2 cellular contexts compared by ENCODE assay signal in the genomic region with DNA sequence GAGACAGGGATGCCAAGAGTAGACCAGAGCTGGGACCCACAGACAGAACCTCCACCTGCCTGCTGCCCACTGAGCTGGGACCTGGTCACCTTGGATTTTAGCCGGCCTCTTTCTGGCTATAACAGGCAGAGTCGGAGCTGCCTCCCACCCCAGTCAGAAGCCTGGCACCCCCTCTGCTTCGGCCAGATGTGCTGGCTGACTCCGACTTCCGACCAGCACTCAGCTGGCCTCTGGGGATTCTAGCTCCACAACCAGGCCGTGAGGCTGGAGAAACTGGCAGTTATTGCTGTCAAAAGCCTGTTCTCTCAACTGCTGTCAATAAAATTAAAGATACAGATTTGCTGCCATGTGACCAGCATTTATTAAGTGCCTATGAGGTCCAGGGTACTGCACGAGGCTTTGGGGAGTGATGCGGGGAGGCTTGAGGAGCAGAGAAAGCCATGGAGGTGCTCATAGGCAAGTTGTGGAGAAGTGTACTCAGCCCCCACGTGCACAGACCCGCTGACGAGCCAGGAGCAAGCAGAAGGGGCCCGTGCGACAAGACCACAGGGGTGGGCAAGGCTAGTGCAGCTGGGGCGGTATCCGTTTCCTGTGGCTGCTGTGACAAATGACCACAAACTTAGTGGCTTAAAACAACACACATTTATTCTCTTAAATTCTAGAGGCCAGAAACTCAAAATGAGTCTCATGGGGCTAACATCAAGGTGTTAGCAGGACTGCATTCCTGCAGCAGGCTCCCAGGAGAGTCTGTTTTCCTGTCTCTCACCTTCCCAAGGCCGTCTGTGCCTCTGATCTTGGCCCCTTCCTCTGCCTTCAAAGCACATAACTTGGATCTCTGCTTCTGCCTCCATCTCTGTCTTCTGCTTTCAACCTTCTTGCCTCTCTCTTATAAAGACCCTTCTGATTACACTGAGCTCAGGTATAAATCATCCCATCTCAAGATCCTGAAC.
TF ChIP-seq lines count a peak whose summit lies in the region.

No MANE protein-coding gene starts in this region.

TF ChIP-seq in IMR-90, 13 proteins besides CTCF, POLR2A, EP300 and RAD21:
- TF ChIP-seq RCOR1 (IDR thresholded peaks at IDR 0.05; ENCODE audit: insufficient replicate concordance, low read length) (no peak), FOS (IDR thresholded peaks at IDR 0.05; ENCODE audit: low read depth, low read length) (no peak), BHLHE40 (IDR thresholded peaks at IDR 0.05; ENCODE audit: low read depth, low read length) (no peak), CHD1 (IDR thresholded peaks at IDR 0.05; ENCODE audit: low read depth, low read length) (no peak)
- TF ChIP-seq, protein P1, sequence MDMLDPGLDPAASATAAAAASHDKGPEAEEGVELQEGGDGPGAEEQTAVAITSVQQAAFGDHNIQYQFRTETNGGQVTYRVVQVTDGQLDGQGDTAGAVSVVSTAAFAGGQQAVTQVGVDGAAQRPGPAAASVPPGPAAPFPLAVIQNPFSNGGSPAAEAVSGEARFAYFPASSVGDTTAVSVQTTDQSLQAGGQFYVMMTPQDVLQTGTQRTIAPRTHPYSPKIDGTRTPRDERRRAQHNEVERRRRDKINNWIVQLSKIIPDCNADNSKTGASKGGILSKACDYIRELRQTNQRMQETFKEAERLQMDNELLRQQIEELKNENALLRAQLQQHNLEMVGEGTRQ (IDR thresholded peaks at IDR 0.05; ENCODE audit: low read depth, low read length): no peak
TF ChIP-seq in IMR-90: peak in this region for 0.

TF ChIP-seq in GM12878, 131 proteins besides CTCF, POLR2A, EP300 and RAD21:
- TF ChIP-seq TARDBP (IDR thresholded peaks at IDR 0.05; ENCODE audit: borderline replicate concordance): no peak
- no peak for TF ChIP-seq IKZF1 (conservative IDR thresholded peaks at IDR 0.05)
- no peak for TF ChIP-seq TCF3 (IDR thresholded peaks at IDR 0.05; ENCODE audit: borderline replicate concordance, insufficient read depth, low read depth, low read length)
- 0 out of 2 replicates have a peak, but pooled peaks have one; percentile 22 for TF ChIP-seq TCF12 (IDR thresholded peaks at IDR 0.05; ENCODE audit: low read depth, low read length)
- no peak for TF ChIP-seq MXI1 (IDR thresholded peaks at IDR 0.05; ENCODE audit: low read depth, low read length)
- TF ChIP-seq DPF2 (IDR thresholded peaks at IDR 0.05): no peak
- TF ChIP-seq BHLHE40 (IDR thresholded peaks at IDR 0.05; ENCODE audit: borderline replicate concordance in 1 of 2, low read depth in 2 of 2, low read length in 1 of 2): peak; percentile 47 to 75; a peak in 2 of 4 replicates
- TF ChIP-seq, protein P1 (IDR thresholded peaks at IDR 0.05; ENCODE audit: borderline replicate concordance, low read depth, low read length): no peak
- TF ChIP-seq CREM (IDR thresholded peaks at IDR 0.05; ENCODE audit: low read depth): no peak
- peak; percentile 47 for TF ChIP-seq RUNX3 (IDR thresholded peaks at IDR 0.05; ENCODE audit: low read length)
- no peak for TF ChIP-seq MEF2B (IDR thresholded peaks at IDR 0.05; ENCODE audit: partially characterized antibody, poor library complexity, severe bottlenecking)
- TF ChIP-seq ZSCAN29 (IDR thresholded peaks at IDR 0.05): no peak
- TF ChIP-seq POLR2AphosphoS5 (IDR thresholded peaks at IDR 0.05; ENCODE audit: low read length): no peak
- TF ChIP-seq EED (IDR thresholded peaks at IDR 0.05; ENCODE audit: low read depth): no peak
